ENCODE assay signal across 9 cellular contexts in the genomic region with DNA sequence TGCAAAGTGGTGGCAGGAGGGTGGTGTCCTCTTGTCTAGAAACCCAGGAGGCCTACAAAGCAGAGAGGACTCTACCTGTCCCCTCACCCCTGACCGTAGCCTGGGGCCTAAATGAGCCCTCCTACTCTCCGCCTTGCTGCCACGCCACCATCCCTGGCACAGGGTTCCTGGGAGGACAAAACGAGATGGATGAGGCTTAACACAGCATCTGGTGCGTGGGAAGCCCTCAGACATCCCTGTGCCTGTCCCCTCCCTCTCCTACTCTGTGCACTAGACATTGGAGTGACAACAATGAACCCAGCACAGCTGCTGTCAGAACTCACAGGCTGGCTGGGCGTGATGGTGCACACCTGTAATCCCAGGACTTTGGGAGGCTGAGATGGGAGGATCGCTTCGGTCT. TPM values are rescaled to one million over a fixed set of nuclear protein-coding genes. Genes with fewer than 3 reads are reported as not detected.
DNase-seq lines count a peak whose midpoint lies in the region; ATAC-seq, FAIRE-seq and TF ChIP-seq lines count a peak whose summit lies in the region.
"Had no signal": no experiment of that assay in that cellular context is flagged by ENCODE, and none has a peak within 500 bp of the region (broad histone marks: within the 10 kb centered on the region; RNA-seq: fewer than 3 reads in every experiment).

No MANE protein-coding gene starts in this region.

- H2BK12ac ChIP-seq in H1 (ENCODE audit: low read depth, low read length): no peak overlapping the region

- H3K4me1 ChIP-seq in heart left ventricle (peaks cover 0 to 23% (median 17%) of the 10 kb centered on the region in 12 donors), H1 (replicated peaks in 1 of 4; ENCODE audit: control insufficient read depth in 3 of 4, insufficient read depth in 4 of 4, low read length in 3 of 4) (no peaks in the 10 kb centered on the region), aorta (ENCODE audit: control insufficient read depth in 1 of 2, insufficient read depth in 2 of 2, low read length in 2 of 2) (no peaks in the 10 kb centered on the region)

- H3K23ac ChIP-seq in H1 (ENCODE audit: insufficient read length): no peak overlapping the region

- H3K27me3 ChIP-seq in heart left ventricle: no peaks in the 10 kb centered on the region
- H3K27me3 ChIP-seq in H1 (replicated peaks in 1 of 4; ENCODE audit: control insufficient read depth in 3 of 4, extremely low read depth in 1 of 4, insufficient read depth in 3 of 4, low read length in 3 of 4): no peaks in the 10 kb centered on the region; a peak in 2 of 7 replicates
- no peaks in the 10 kb centered on the region for H3K27me3 ChIP-seq in aorta (ENCODE audit: control insufficient read depth in 1 of 2, insufficient read depth in 2 of 2, low read length in 1 of 2)

- peak overlapping the region in 9 of 12 donors; percentile 31 to 78 (median 66) for H3K27ac ChIP-seq in heart left ventricle
- no peak overlapping the region for H3K27ac ChIP-seq in H1 (ENCODE audit: low read depth, low read length)
- peak overlapping the region in 1 of 2 donors; percentile 60 for H3K27ac ChIP-seq in aorta (ENCODE audit: low read depth in 1 of 2, low read length in 2 of 2)
- H3K27ac ChIP-seq in caudate nucleus (ENCODE audit: low read depth, low read length): no peak overlapping the region

- H3K4me2 ChIP-seq in H1 (ENCODE audit: insufficient read depth in 1 of 2, low read depth in 2 of 2, low read length in 2 of 2): no peak overlapping the region

- H4K20me1 ChIP-seq in H1 (replicated peaks in 1 of 2; ENCODE audit: control insufficient read depth in 1 of 2, insufficient read depth in 2 of 2, low read length in 2 of 2): no peaks in the 10 kb centered on the region

- H2BK5ac ChIP-seq in H1 (ENCODE audit: low read depth, low read length): peak overlapping the region; percentile 64; the same call in 1 of the 2 replicates

- ATAC-seq in heart left ventricle (peak; percentile 1 to 23 (median 13)), aorta (ENCODE audit: low FRiP score) (peak; percentile 3), HG03025 (IDR thresholded peaks at IDR 0.05; ENCODE audit: low FRiP score, unreplicated experiment) (no peak)

- no peak overlapping the region for H3K14ac ChIP-seq in H1 (ENCODE audit: insufficient read length)

- H3K4me3 ChIP-seq in heart left ventricle (no peak overlapping the region), H1 (ENCODE audit: extremely low read depth in 1 of 4, insufficient read depth in 2 of 4, low read depth in 3 of 4, low read length in 4 of 4) (no peak overlapping the region), aorta (ENCODE audit: low read length in 2 of 2) (no peak overlapping the region)

- H4K91ac ChIP-seq in H1 (replicated peaks; ENCODE audit: insufficient read length, low read length): no peak overlapping the region

- no peak for TF ChIP-seq CTCF in heart left ventricle (IDR thresholded peaks at IDR 0.05)
- no peak for TF ChIP-seq CTCF in H1 (IDR thresholded peaks at IDR 0.05; ENCODE audit: control extremely low read depth in 1 of 3, insufficient read depth in 1 of 3, low read depth in 1 of 3, low read length in 3 of 3)

- 0 out of 2 replicates have a peak overlapping the region, but pooled peaks have one; percentile 32 for H2BK15ac ChIP-seq in H1 (ENCODE audit: low read length)

- peak overlapping the region; percentile 22; the same call in 1 of the 2 replicates for H4K8ac ChIP-seq in H1 (ENCODE audit: extremely low read depth, insufficient read depth, low read length)

- H3K79me2 ChIP-seq in H1 (ENCODE audit: control insufficient read depth in 1 of 2, insufficient read depth in 2 of 2, low read length in 2 of 2): no peaks in the 10 kb centered on the region

- CTCF ChIA-PET in H1 (lab: Charles Lee; ENCODE audit: partially characterized antibody): interaction anchor here (0.5 to 12.7 kb wide), 52 partner anchors 9 to 276 kb away, joined by 3 to 403 read pairs (median 4); partner anchors contain the start of genes DKK3 and MICAL2

- no peak overlapping the region for H3K56ac ChIP-seq in H1 (replicated peaks; ENCODE audit: insufficient read length, low read depth, low read length)

- H4K5ac ChIP-seq in H1 (ENCODE audit: insufficient read length, low read depth, low read length): no peak overlapping the region

- no peak overlapping the region; the same call in 1 of the 2 replicates for H2AK5ac ChIP-seq in H1 (ENCODE audit: low read depth, low read length)

- no peak for FAIRE-seq in H1 (lab: Jason Lieb, UNC)

- H3K18ac ChIP-seq in H1 (ENCODE audit: extremely low read depth, low read length): no peak overlapping the region

- intact Hi-C loops in heart left ventricle (cut with DNase I) (loop anchor here (1.0 to 10.0 kb wide), 13 partner anchors 67 to 850 kb away; no protein-coding TSS in a partner anchor), cardiac septum (cut with DNase I) (loop anchor here (1.0 to 2.0 kb wide), 3 partner anchors 72 to 246 kb away; no protein-coding TSS in a partner anchor), aorta (cut with DNase I) (loop anchor here (1.0 to 10.0 kb wide), 6 partner anchors 43 to 246 kb away; no protein-coding TSS in a partner anchor)

- DNase-seq in heart left ventricle (no peak), cardiac septum (ENCODE audit: low spot score) (no peak), H1 (ENCODE audit: low read depth in 1 of 2, low spot score in 2 of 2) (no peak), occipital lobe (lab: John Stamatoyannopoulos, UW) (peak; percentile 53), aorta (no peak), caudate nucleus (lab: John Stamatoyannopoulos, UW) (no peak)
- DNase-seq in stimulated activated CD4-positive, alpha-beta T cell treated with anti-CD3 and anti-CD28 coated beads, Interleukin-1b, Interleukin-23, amount 100 ng/mL, for 48 hours: no peak
- DNase-seq: NCI-H1436 treated with DMSO at 0.1 percent for 48 hours had no signal

- no peak overlapping the region for H2BK120ac ChIP-seq in H1 (replicated peaks; ENCODE audit: low read depth, low read length)

- no peaks in the 10 kb centered on the region for H3K23me2 ChIP-seq in H1 (ENCODE audit: low read depth, low read length)

- no peak overlapping the region for H3K9ac ChIP-seq in H1 (replicated peaks in 1 of 4; ENCODE audit: extremely low read depth in 1 of 4, low read depth in 3 of 4, low read length in 3 of 4)

- no peaks in the 10 kb centered on the region for H3K79me1 ChIP-seq in H1 (ENCODE audit: low read depth, low read length)

- 84 to 91% (median 89%) methylated on average over 5 to 8 of the region's 8 CpGs for WGBS in heart left ventricle, 4 donors
- 92% methylated on average over 8 of the region's 8 CpGs; no CpG with 5 or more reads in 1 of the 2 experiments for WGBS in H1 (ENCODE audit: extremely low coverage in 1 of 2, insufficient coverage in 1 of 2, insufficient read length in 1 of 2, insufficient replicate concordance in 2 of 2, low coverage in 1 of 2, low lambda C conversion rate in 2 of 2, missing lambda C conversion rate in 1 of 2), 2 experiments
- WGBS in aorta, 2 donors: 76 to 77% methylated on average over 8 of the region's 8 CpGs

- TF ChIP-seq POLR2A in heart left ventricle (IDR thresholded peaks at IDR 0.05): no peak
- TF ChIP-seq POLR2A in H1 (IDR thresholded peaks at IDR 0.05; ENCODE audit: control extremely low read depth in 1 of 2, low read depth in 2 of 2, low read length in 2 of 2): no peak

- no peak for TF ChIP-seq RAD21 in H1 (IDR thresholded peaks at IDR 0.05 in 1 of 2, conservative IDR thresholded peaks at IDR 0.05 in 1 of 2; ENCODE audit: low read depth in 2 of 2, low read length in 2 of 2)

- H3K36me3 ChIP-seq in heart left ventricle (no peaks in the 10 kb centered on the region), H1 (ENCODE audit: control insufficient read depth in 2 of 4, insufficient read depth in 4 of 4, low read length in 3 of 4) (no peaks in the 10 kb centered on the region), aorta (ENCODE audit: control insufficient read depth in 1 of 2, insufficient read depth in 2 of 2, low read length in 1 of 2) (no peaks in the 10 kb centered on the region)

- TF ChIP-seq EP300 in H1 (IDR thresholded peaks at IDR 0.05; ENCODE audit: borderline replicate concordance in 1 of 2, low read depth in 2 of 2, low read length in 2 of 2): no peak

- POLR2A ChIA-PET in H1 (lab: Charles Lee; ENCODE audit: partially characterized antibody): interaction anchor here (1.7 kb wide), 1 partner anchor 36 kb away, joined by 6 read pairs; the partner anchor contains the start of gene DKK3

- H2AFZ ChIP-seq in H1 (ENCODE audit: low read length): 0 out of 2 replicates have a peak overlapping the region, but pooled peaks have one; percentile 0

- no peak overlapping the region for H2BK20ac ChIP-seq in H1 (ENCODE audit: low read length)

- no peak overlapping the region for H3K4ac ChIP-seq in H1 (replicated peaks; ENCODE audit: insufficient read length, low read depth, low read length)

- H3K9me3 ChIP-seq in heart left ventricle: no peaks in the 10 kb centered on the region
- H3K9me3 ChIP-seq in H1 (ENCODE audit: insufficient read depth in 2 of 2, low read depth in 1 of 2, low read length in 1 of 2): peaks cover 3 to 5% of the 10 kb centered on the region in 2 experiments; a peak in 1 of 4 replicates
- H3K9me3 ChIP-seq in aorta (ENCODE audit: control insufficient read depth, low read length): no peaks in the 10 kb centered on the region

TF ChIP-seq in H1, 55 proteins besides CTCF, POLR2A, EP300 and RAD21 (continues in another document):
- TF ChIP-seq BCL11A (IDR thresholded peaks at IDR 0.05; ENCODE audit: low read depth in 2 of 2, low read length in 2 of 2) (no peak), EGR1 (IDR thresholded peaks at IDR 0.05; ENCODE audit: borderline replicate concordance, low read depth, low read length) (no peak), SUZ12 (IDR thresholded peaks at IDR 0.05; ENCODE audit: low read length) (no peak), SP4 (IDR thresholded peaks at IDR 0.05; ENCODE audit: low read length) (no peak)
- TF ChIP-seq, protein P1, sequence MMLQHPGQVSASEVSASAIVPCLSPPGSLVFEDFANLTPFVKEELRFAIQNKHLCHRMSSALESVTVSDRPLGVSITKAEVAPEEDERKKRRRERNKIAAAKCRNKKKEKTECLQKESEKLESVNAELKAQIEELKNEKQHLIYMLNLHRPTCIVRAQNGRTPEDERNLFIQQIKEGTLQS (IDR thresholded peaks at IDR 0.05; ENCODE audit: insufficient read depth, low read depth, low read length): no peak

RNA-seq across cellular contexts. Expression of gene DKK3, which starts 36.4 kb away (rescaled TPM):
- total RNA-seq in heart left ventricle (100 to 1,000 TPM; 405 to 851 (median 724) TPM), cardiac septum (980 TPM), occipital lobe (185 TPM), aorta (100 to 1,000 TPM; 250 to 313 TPM)
- polyA plus RNA-seq in heart left ventricle (100 to 1,000 TPM; 117 to 396 TPM), H1 (2011; rRNA removed) (40.1 and 51.0 TPM in 2 replicates), aorta (100 to 1,000 TPM; 471 to 938 TPM)
- total RNA-seq in H1 (2021; fragmentation: NEBNext Ultra II Directional; extraction: Animal tissue kit (Norgen Biotek cat#: 25700)): 30.0 and 30.2 TPM in 2 replicates
- 47.2 TPM for polyA plus RNA-seq in H1 (2011; cell fraction: cytosol; rRNA removed)
- polyA plus RNA-seq in H1 (2011; cell fraction: nucleus; rRNA removed): 32.6 TPM
- 22.0 to 30.0 TPM (median 28.4 TPM) in 4 replicates for polyA plus RNA-seq in H1 (2012, experiment 1 of 2)
- polyA plus RNA-seq in H1 (2012, experiment 2 of 2): 26.0 TPM
- 18.9 TPM for polyA plus RNA-seq in H1 (2013, experiment 1 of 2)
- 19.7 TPM for polyA plus RNA-seq in H1 (2013, experiment 2 of 2)
- polyA minus RNA-seq in H1 (2011; rRNA and poly(A)+ RNA removed): 40.5 and 47.6 TPM in 2 replicates
- 23.2 TPM for polyA minus RNA-seq in H1 (2011; cell fraction: cytosol; rRNA and poly(A)+ RNA removed)
- 25.2 TPM for polyA minus RNA-seq in H1 (2011; cell fraction: nucleus; rRNA and poly(A)+ RNA removed)

Comparison
In these comparisons a context has a peak if more than half of its experiments do, and no peak if none do; other contexts are left out.
1. H3K27ac ChIP-seq: peak in heart left ventricle (9 of 12); none in H1 (single experiment) and caudate nucleus (single experiment).